ENCODE assay signal across 6 cellular contexts in the genomic region with DNA sequence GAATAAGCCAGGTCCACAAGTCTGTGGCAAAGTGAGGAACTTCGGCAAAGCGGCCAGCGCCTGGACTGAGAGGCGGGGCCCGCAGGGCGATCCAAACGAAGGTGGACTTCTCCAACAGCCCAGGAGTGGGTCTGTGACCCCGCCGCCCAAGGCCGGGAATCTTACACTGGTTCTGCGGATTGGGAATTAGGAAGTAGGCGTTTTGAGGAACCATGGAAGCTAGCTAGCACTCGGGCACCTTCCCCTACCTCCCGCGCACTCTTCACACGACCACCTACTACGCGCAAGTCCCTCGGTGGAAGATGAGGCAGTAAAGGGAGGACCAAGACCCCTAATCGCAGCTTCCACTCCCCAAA. TPM values are rescaled to one million over a fixed set of nuclear protein-coding genes. Genes with fewer than 3 reads are reported as not detected.
A peak's percentile ranks its signal among the peaks of the same experiment; 100 is the strongest.
DNase-seq lines count a peak whose midpoint lies in the region; TF ChIP-seq lines count a peak whose summit lies in the region.
"Had no signal": no experiment of that assay in that cellular context is flagged by ENCODE, and none has a peak within 500 bp of the region (broad histone marks: within the 10 kb centered on the region; RNA-seq: fewer than 3 reads in every experiment).

No MANE protein-coding gene starts in this region.

- H3K9ac ChIP-seq in subcutaneous abdominal adipose tissue (ENCODE audit: low read length in 5 of 5), result peak overlapping the region; percentile 66 to 93 (median 91)

- peaks cover 23 to 55% (median 52%) of the 10 kb centered on the region in 5 donors for H3K4me1 ChIP-seq in subcutaneous abdominal adipose tissue (ENCODE audit: control insufficient read depth in 5 of 5, insufficient read depth in 5 of 5, low read length in 5 of 5)

- in situ Hi-C loops in SK-MEL-5 (cut with HindIII; ENCODE audit: low pct_unique_long_range_greater_than_20kb, low sequenced_read_pairs), result no loop called here

- peaks cover 3 to 29% (median 24%) of the 10 kb centered on the region in 5 donors for H3K36me3 ChIP-seq in subcutaneous abdominal adipose tissue (ENCODE audit: control insufficient read depth in 5 of 5, insufficient read depth in 5 of 5, low read length in 5 of 5)

- peak overlapping the region; percentile 93 for H3K4me3 ChIP-seq in fibroblast of villous mesenchyme (ENCODE audit: low read depth, low read length)
- peak overlapping the region; percentile 52 to 92 (median 79) for H3K4me3 ChIP-seq in subcutaneous abdominal adipose tissue (ENCODE audit: low read depth in 1 of 5, low read length in 5 of 5)

- TF ChIP-seq CTCF in fibroblast of villous mesenchyme (IDR thresholded peaks at IDR 0.05; ENCODE audit: insufficient read depth, low read depth, low read length), result no peak

- peak; percentile 23 for DNase-seq in SK-MEL-5 (ENCODE audit: low read depth, low spot score)
- DNase-seq in fibroblast of villous mesenchyme (ENCODE audit: low read depth), result no peak
- no peak for DNase-seq in NCI-H524 (lab: John Stamatoyannopoulos, UW)
- no peak for DNase-seq in NCI-H1105 treated with DMSO at 0.1 percent for 48 hours (lab: John Stamatoyannopoulos, UW)

- no peaks in the 10 kb centered on the region for H3K27me3 ChIP-seq in subcutaneous abdominal adipose tissue (ENCODE audit: control insufficient read depth in 5 of 5, insufficient read depth in 4 of 5, low read length in 5 of 5)

- H3K9me3 ChIP-seq in subcutaneous abdominal adipose tissue (ENCODE audit: control insufficient read depth in 5 of 5, low read length in 5 of 5), result no peaks in the 10 kb centered on the region

- peak overlapping the region; percentile 81 for H3K27ac ChIP-seq in subcutaneous abdominal adipose tissue (ENCODE audit: low read depth, low read length)

RNA-seq across cellular contexts. Expression of a gene that starts 0.6 kb away (rescaled TPM):
- total RNA-seq in SK-MEL-5 (2014; rRNA removed; shearing (Covaris generic)), result 138 and 147 TPM in 2 replicates
- polyA plus RNA-seq in SK-MEL-5 (2015; cell fraction: cytosol; rRNA removed), result 265 and 273 TPM in 2 replicates
- 233 TPM in 2 replicates for polyA plus RNA-seq in SK-MEL-5 (2015; cell fraction: nucleus; rRNA removed)
- total RNA-seq in fibroblast of villous mesenchyme, result 75.6 and 83.1 TPM in 2 replicates

RNA-seq across cellular contexts. Expression of a gene that starts 2.2 kb away (rescaled TPM):
- total RNA-seq in SK-MEL-5 (2014; rRNA removed; shearing (Covaris generic)), result 25.8 and 26.9 TPM in 2 replicates
- 22.3 and 30.8 TPM in 2 replicates for polyA plus RNA-seq in SK-MEL-5 (2015; cell fraction: cytosol; rRNA removed)
- polyA plus RNA-seq in SK-MEL-5 (2015; cell fraction: nucleus; rRNA removed), result 7.4 and 10.1 TPM in 2 replicates
- total RNA-seq in fibroblast of villous mesenchyme, result 17.1 and 19.0 TPM in 2 replicates

RNA-seq across cellular contexts. Expression of a gene that starts 5.9 kb away (rescaled TPM):
- total RNA-seq in SK-MEL-5 (2014; rRNA removed; shearing (Covaris generic)), result 0.75 and 2.7 TPM in 2 replicates
- polyA plus RNA-seq in SK-MEL-5 (2015; cell fraction: cytosol; rRNA removed), result 3.9 and 5.6 TPM in 2 replicates
- 5.9 and 10.7 TPM in 2 replicates for polyA plus RNA-seq in SK-MEL-5 (2015; cell fraction: nucleus; rRNA removed)
- 0.43 and 0.97 TPM in 2 replicates for total RNA-seq in fibroblast of villous mesenchyme

RNA-seq across cellular contexts. Expression of a gene that starts 30.3 kb away (rescaled TPM):
- total RNA-seq in SK-MEL-5 (2014; rRNA removed; shearing (Covaris generic)), result not detected in 2 replicates
- not detected in 2 replicates for polyA plus RNA-seq in SK-MEL-5 (2015; cell fraction: cytosol; rRNA removed)
- not detected in 2 replicates for polyA plus RNA-seq in SK-MEL-5 (2015; cell fraction: nucleus; rRNA removed)
- not detected in 2 replicates for total RNA-seq in fibroblast of villous mesenchyme
- total RNA-seq: T-helper 2 cell treated with Interferon-gamma antibody and Interleukin-4, amounts not matched to agents 100 ng/mL and 5 ng/mL, for 36 hours had no signal
